8 cellular contexts compared by ENCODE assay signal in genomic region chr3:185768578-185768982, GRCh38. TPM values are rescaled to one million over a fixed set of nuclear protein-coding genes. Genes with fewer than 3 reads are reported as not detected.
DNase-seq lines count a peak whose midpoint lies in the region; ATAC-seq and TF ChIP-seq lines count a peak whose summit lies in the region.
"Not testable (repeated sequence)": the region's sequence is repeated elsewhere in the genome, so short reads cannot be mapped to it uniquely, and the experiment has no call there.

No MANE protein-coding gene starts in this region.

- CTCF ChIA-PET in AG04449 (lab: Yijun Ruan, JAX) (interaction anchor here (0.6 to 8.6 kb wide), 44 partner anchors 10 to 176 kb away, joined by 3 to 146 read pairs (median 5); no protein-coding TSS in a partner anchor), RWPE1 (lab: Yijun Ruan, JAX) (interaction anchor here (0.6 to 1.9 kb wide), 27 partner anchors 9 to 333 kb away, joined by 3 to 21 read pairs (median 4); no protein-coding TSS in a partner anchor)

- ATAC-seq in left lung, result peak; percentile 71

- TF ChIP-seq CTCF in AG04449 (IDR thresholded peaks at IDR 0.05; ENCODE audit: insufficient read depth, low read length, missing control alignments) (peak; percentile 58), GM13977 (IDR thresholded peaks at IDR 0.05; ENCODE audit: extremely low read depth, insufficient read depth, missing control alignments) (peak; percentile 77), RWPE1 (conservative IDR thresholded peaks at IDR 0.05; ENCODE audit: low read depth) (peak; percentile 76), left lung (IDR thresholded peaks at IDR 0.05) (peak; percentile 72 to 83)

- H3K27me3 ChIP-seq in left lung, result not testable (repeated sequence)

- H3K27ac ChIP-seq in RWPE1, left lung: not testable (repeated sequence)

- not testable (repeated sequence) for DNase-seq in AG04449 (ENCODE audit: low read depth, low spot score); left lung
- DNase-seq in GM13977 (ENCODE audit: low spot score), result peak; percentile 42
- peak; percentile 80 for DNase-seq in NCI-H1105 (lab: John Stamatoyannopoulos, UW)
- peak; percentile 38 for DNase-seq in RWPE1 (ENCODE audit: low spot score)
- DNase-seq in activated CD8-positive, alpha-beta memory T cell treated with anti-CD3 and anti-CD28 coated beads, Interleukin-2, amount 50 U/mL, for 4 hours, result peak; percentile 24
- peak; percentile 19 for DNase-seq in effector CD4-positive, alpha-beta T cell
- peak; percentile 7 to 17 for DNase-seq in stimulated activated CD4-positive, alpha-beta T cell treated with anti-CD3 and anti-CD28 coated beads, Interleukin-1b, Interleukin-23, amount 100 ng/mL, for 1 hour (ENCODE audit: low read depth in 2 of 2)

- not testable (repeated sequence) for H3K4me3 ChIP-seq in AG04449 (ENCODE audit: low read depth, low read length); left lung

- POLR2A ChIA-PET in AG04449 (lab: Yijun Ruan, JAX); RWPE1 (lab: Yijun Ruan, JAX; ENCODE audit: low non-redundant PET): not testable (repeated sequence)

- in situ Hi-C loops in GM13977 (cut with MboI; ENCODE audit: low pct_unique_long_range_greater_than_20kb, low sequenced_read_pairs, unreplicated experiment), result loop anchor here (10.0 kb wide), 1 partner anchor 114 kb away; no protein-coding TSS in a partner anchor

- H3K9me3 ChIP-seq in left lung, result not testable (repeated sequence)

- H3K4me1 ChIP-seq in left lung, result peaks cover 0 to 35% of the 10 kb centered on the region in 2 donors

- intact Hi-C loops in left lung (cut with DNase I), result loop anchor here in 1 of 2 donors (5.0 kb wide), 1 partner anchor 96 kb away; no protein-coding TSS in a partner anchor

- H3K36me3 ChIP-seq in left lung, result not testable (repeated sequence)

RNA-seq across cellular contexts. Expression of gene IGF2BP2, which starts 56.3 kb away (rescaled TPM):
- total RNA-seq in left lung, result 10 to 100 TPM; 16.8 to 17.6 TPM
